7 cellular contexts compared by ENCODE assay signal in the genomic region with DNA sequence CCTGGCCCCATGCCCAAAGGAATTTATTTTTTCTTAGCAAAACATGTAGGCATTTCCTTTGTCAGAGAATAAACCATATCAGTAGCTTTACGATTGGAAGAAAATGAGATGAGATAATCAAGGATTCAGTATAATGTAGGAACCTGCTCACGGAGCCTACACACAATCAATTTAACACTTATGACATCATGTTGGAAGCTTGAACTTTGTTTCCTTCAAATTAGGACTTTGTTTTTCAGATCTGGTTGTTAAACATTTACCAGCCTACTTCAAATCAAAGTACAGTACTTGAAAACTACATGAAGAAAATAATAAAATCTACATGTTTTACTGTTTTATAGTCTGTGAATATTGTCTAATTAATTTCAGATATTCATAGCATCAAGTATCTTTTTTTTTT.
"Had no signal": no experiment of that assay in that cellular context is flagged by ENCODE, and none has a peak within 500 bp of the region (broad histone marks: within the 10 kb centered on the region; RNA-seq: fewer than 3 reads in every experiment).

No MANE protein-coding gene starts in this region.

- FAIRE-seq: H1, H54 had no signal

- H3K4me2 ChIP-seq: GM23338 had no signal

- H3K27ac ChIP-seq: HL-60 had no signal

- H2AFZ ChIP-seq: GM23338 had no signal

- H3K4me3 ChIP-seq: GM23338 had no signal

- DNase-seq: H9, HCEC 1CT, IMR-90 had no signal

- ATAC-seq: GM23338 had no signal
